ENCODE assay signal across 10 cellular contexts in the genomic region with DNA sequence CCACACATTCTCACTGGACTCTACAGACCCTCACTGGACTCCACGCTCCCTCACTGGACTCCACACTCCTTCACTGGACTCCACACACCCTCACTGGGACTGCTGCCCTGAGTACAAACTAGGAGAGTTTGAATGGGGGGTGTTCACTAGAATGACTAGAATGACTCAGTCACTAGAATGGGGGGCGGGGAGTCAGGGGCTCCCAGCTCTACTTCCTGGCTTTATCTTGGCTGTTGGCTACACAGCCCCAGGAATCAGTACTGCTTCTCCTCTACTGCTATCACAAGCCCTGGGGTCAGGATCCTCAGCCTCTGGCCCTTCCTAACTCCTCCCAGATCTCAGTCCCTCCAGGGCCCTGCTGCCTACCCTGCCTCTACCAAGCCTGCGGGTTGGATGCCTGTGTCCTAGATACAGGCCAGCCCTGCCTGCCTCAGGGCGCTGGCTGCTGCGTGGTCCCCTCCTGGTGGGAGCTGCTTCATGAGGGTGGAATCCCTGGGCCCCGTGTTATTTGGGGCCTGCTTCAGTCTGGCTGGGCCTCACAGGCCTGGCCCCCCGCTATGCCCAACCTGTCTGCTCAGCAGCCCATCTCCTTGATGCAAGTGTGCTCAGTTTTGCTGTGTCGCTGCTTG. TPM values are rescaled to one million over a fixed set of nuclear protein-coding genes. Genes with fewer than 3 reads are reported as not detected.
DNase-seq lines count a peak whose midpoint lies in the region; TF ChIP-seq lines count a peak whose summit lies in the region.
"Had no signal": no experiment of that assay in that cellular context is flagged by ENCODE, and none has a peak within 500 bp of the region (broad histone marks: within the 10 kb centered on the region; RNA-seq: fewer than 3 reads in every experiment).

No MANE protein-coding gene starts in this region.

- H3K9me3 Mint-ChIP-seq in CD4-positive, alpha-beta memory T cell: peaks cover 0 to 12% (median 0%) of the 10 kb centered on the region in 8 donors

- peaks cover 21 to 29% of the 10 kb centered on the region in 2 donors for H3K36me3 Mint-ChIP-seq in CD4-positive, alpha-beta memory T cell

- H3K27me3 Mint-ChIP-seq in CD4-positive, alpha-beta memory T cell: no peaks in the 10 kb centered on the region

- no peak for DNase-seq in CD4-positive, alpha-beta memory T cell
- no peak for DNase-seq in ascending aorta (ENCODE audit: low spot score in 2 of 2)
- DNase-seq in myocyte (ENCODE audit: low read depth): peak; percentile 20
- no peak for DNase-seq in T1000 (lab: John Stamatoyannopoulos, UW)
- DNase-seq in ureter (ENCODE audit: low spot score): no peak
- no peak for DNase-seq in H4 (ENCODE audit: low spot score)
- no peak for DNase-seq in occipital lobe (lab: John Stamatoyannopoulos, UW)
- DNase-seq: central memory CD4-positive, alpha-beta T cell; NCI-H2081 treated with DMSO at 0.1 percent for 48 hours had no signal

- peak overlapping the region in 5 of 7 donors; percentile 53 to 100 (median 72) for H3K27ac Mint-ChIP-seq in CD4-positive, alpha-beta memory T cell

- no peaks in the 10 kb centered on the region for H3K9me3 ChIP-seq in CD4-positive, alpha-beta memory T cell (ENCODE audit: control insufficient read depth in 1 of 2, low read length in 2 of 2)
- no peaks in the 10 kb centered on the region for H3K9me3 ChIP-seq in HEK293 (ENCODE audit: control insufficient read depth, insufficient read depth, low read depth, low read length)
- H3K9me3 ChIP-seq in ascending aorta: no peaks in the 10 kb centered on the region

- no peaks in the 10 kb centered on the region for H3K27me3 ChIP-seq in CD4-positive, alpha-beta memory T cell (ENCODE audit: insufficient read depth, low read length)
- no peaks in the 10 kb centered on the region for H3K27me3 ChIP-seq in ascending aorta

- TF ChIP-seq CTCF in HEK293 (tag by site-specific recombination; IDR thresholded peaks at IDR 0.05): no peak
- no peak for TF ChIP-seq CTCF in ascending aorta (IDR thresholded peaks at IDR 0.05)

- H3K4me3 Mint-ChIP-seq in CD4-positive, alpha-beta memory T cell: no peak overlapping the region

- intact Hi-C loops in CD4-positive, alpha-beta memory T cell (cut with micrococcal nuclease): loop anchor here (1.0 kb wide), 3 partner anchors 29 to 68 kb away; no protein-coding TSS in a partner anchor
- intact Hi-C loops in ascending aorta (cut with DNase I): loop anchor here (1.0 kb wide), 1 partner anchor 39 kb away; no protein-coding TSS in a partner anchor

- CTCF ChIA-PET in CD4-positive, alpha-beta memory T cell (lab: Charles Lee; ENCODE audit: partially characterized antibody): interaction anchor here (4.2 to 11.7 kb wide), 6 partner anchors 9 to 105 kb away, joined by 23 to 742 read pairs (median 76); no protein-coding TSS in a partner anchor
- CTCF ChIA-PET in HEK293 (lab: Yijun Ruan, JAX): interaction anchor here (0.6 to 5.8 kb wide), 17 partner anchors 9 to 107 kb away, joined by 3 to 182 read pairs (median 13); a partner anchor contains a TSS

- no peak overlapping the region for H3K4me3 ChIP-seq in CD4-positive, alpha-beta memory T cell (ENCODE audit: low read length in 2 of 2)
- no peak overlapping the region for H3K4me3 ChIP-seq in HEK293 (ENCODE audit: low read depth, low read length)
- H3K4me3 ChIP-seq in ascending aorta: no peak overlapping the region

- peaks cover 38% of the 10 kb centered on the region for H3K4me1 ChIP-seq in CD4-positive, alpha-beta memory T cell (ENCODE audit: insufficient read depth, low read length)
- H3K4me1 ChIP-seq in HEK293 (ENCODE audit: control insufficient read depth, insufficient read depth, low read length) (peaks cover 17% of the 10 kb centered on the region), ascending aorta (peaks cover 20 to 33% of the 10 kb centered on the region in 2 donors)

- peaks cover 12% of the 10 kb centered on the region for H3K36me3 ChIP-seq in CD4-positive, alpha-beta memory T cell (ENCODE audit: insufficient read depth, low read length)
- peaks cover 6 to 35% of the 10 kb centered on the region in 2 experiments; a peak in 2 of 3 replicates for H3K36me3 ChIP-seq in HEK293 (ENCODE audit: control insufficient read depth in 2 of 2, insufficient read depth in 1 of 2, low read length in 2 of 2)
- peaks cover 11 to 16% of the 10 kb centered on the region in 2 donors for H3K36me3 ChIP-seq in ascending aorta

- POLR2A ChIA-PET in CD4-positive, alpha-beta memory T cell (lab: Charles Lee; ENCODE audit: partially characterized antibody): interaction anchor here (4.7 to 7.2 kb wide), 3 partner anchors 28 to 54 kb away, joined by 50 to 136 read pairs (median 84); no protein-coding TSS in a partner anchor
- POLR2A ChIA-PET in HEK293 (lab: Yijun Ruan, JAX): interaction anchor here (1.0 to 2.5 kb wide), 2 partner anchors 8 to 73 kb away, joined by 3 to 12 read pairs; a partner anchor contains a TSS

- no peak overlapping the region for H3K27ac ChIP-seq in CD4-positive, alpha-beta memory T cell (ENCODE audit: low read depth, low read length)
- H3K27ac ChIP-seq in HEK293 (ENCODE audit: extremely low read depth, low read depth, low read length): no peak overlapping the region
- H3K27ac ChIP-seq in ascending aorta: peak overlapping the region; percentile 71 to 83

- H3K4me1 Mint-ChIP-seq in CD4-positive, alpha-beta memory T cell: peaks cover 24 to 44% (median 34%) of the 10 kb centered on the region in 4 donors

TF ChIP-seq in HEK293, 187 proteins besides CTCF, POLR2A, EP300 and RAD21:
- no peak for TF ChIP-seq ZNF777 (tag by site-specific recombination; IDR thresholded peaks at IDR 0.05; ENCODE audit: borderline replicate concordance)
- TF ChIP-seq ZNF785 (tag by site-specific recombination; IDR thresholded peaks at IDR 0.05): no peak
- TF ChIP-seq ZIC2 (tag by site-specific recombination; IDR thresholded peaks at IDR 0.05): peak; percentile 80
- no peak for TF ChIP-seq ZNF701 (tag by site-specific recombination; IDR thresholded peaks at IDR 0.05)
- 0 out of 2 replicates have a peak, but pooled peaks have one; percentile 21 for TF ChIP-seq ZNF335 (tag by site-specific recombination; conservative IDR thresholded peaks at IDR 0.05)
- TF ChIP-seq ZFP3 (tag by site-specific recombination; IDR thresholded peaks at IDR 0.05; ENCODE audit: low read depth): no peak

RNA-seq across cellular contexts. Expression of a gene that starts 7.8 kb away (rescaled TPM):
- total RNA-seq in CD4-positive, alpha-beta memory T cell: 1,000 to 10,000 TPM in 1 of 2 experiments, 100 to 1,000 TPM in 1; 974 to 1,069 TPM
- 1,000 to 10,000 TPM; 1,347 to 1,836 TPM for polyA plus RNA-seq in CD4-positive, alpha-beta memory T cell
- 745 TPM for total RNA-seq in ascending aorta
- total RNA-seq in myocyte: 274 and 313 TPM in 2 replicates
- 210 TPM for polyA plus RNA-seq in myocyte (2012)
- 1,016 TPM for total RNA-seq in ureter
- total RNA-seq in H4 (2014; rRNA removed; shearing (Covaris generic)): 1,956 and 2,048 TPM in 2 replicates
- total RNA-seq in occipital lobe: 647 TPM

Comparison
In these comparisons a context has a peak if more than half of its experiments do, and no peak if none do; other contexts are left out.
1. H3K27ac ChIP-seq: peak in ascending aorta (2 of 2); none in CD4-positive, alpha-beta memory T cell (single experiment) and HEK293 (single experiment).